8 cellular contexts compared by ENCODE assay signal in the genomic region with DNA sequence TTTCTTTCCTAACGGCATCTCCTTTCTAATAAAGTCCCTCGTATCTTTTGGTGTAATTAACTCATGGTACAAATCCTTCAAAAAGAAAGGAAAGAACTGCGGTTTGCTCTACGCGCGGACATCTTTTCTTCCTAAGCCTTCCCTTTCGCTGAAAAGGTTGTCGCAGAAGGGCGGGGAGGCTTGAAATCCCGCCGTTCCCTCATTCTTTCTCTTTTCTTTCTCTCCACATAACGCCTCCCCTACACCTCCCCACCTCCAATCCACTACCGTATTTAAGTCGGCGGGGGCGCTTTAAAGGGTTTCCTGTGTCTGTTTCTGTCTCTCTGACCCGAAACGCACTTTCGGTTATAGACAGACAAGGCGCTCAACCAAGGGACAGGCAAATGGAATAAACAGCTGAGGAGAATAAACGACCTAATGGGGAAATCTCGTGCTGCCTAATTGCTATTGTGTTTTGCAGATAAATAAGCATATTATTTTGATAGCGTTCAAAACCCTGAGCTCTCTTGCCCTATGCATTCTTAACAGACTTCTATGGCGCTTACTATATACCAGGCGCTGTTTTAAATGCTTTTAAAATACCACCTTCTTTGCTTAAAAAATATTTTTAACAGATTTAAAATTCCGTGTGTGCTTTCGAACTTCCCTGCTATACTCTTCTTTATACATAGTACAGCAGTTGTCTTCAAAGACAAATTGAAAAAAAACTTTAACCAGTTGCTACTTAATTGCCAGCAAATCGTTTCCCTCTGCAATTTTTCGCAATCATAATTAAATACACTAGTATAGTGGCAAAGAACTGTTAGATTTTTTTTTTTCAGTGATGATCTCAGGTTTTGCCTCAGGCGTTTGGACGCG. TPM values are rescaled to one million over a fixed set of nuclear protein-coding genes. Genes with fewer than 3 reads are reported as not detected.
A peak's percentile ranks its signal among the peaks of the same experiment; 100 is the strongest.
DNase-seq lines count a peak whose midpoint lies in the region; ATAC-seq and TF ChIP-seq lines count a peak whose summit lies in the region.

No MANE protein-coding gene starts in this region.

- H3K27me3 Mint-ChIP-seq in activated T-cell treated with anti-CD3 and anti-CD28 coated beads, Interleukin-2, amount 50 U/mL, for 24 hours: peaks cover 76% of the 10 kb centered on the region
- peaks cover 23 to 39% of the 10 kb centered on the region in 2 donors for H3K27me3 Mint-ChIP-seq in natural killer cell (ENCODE audit: low read depth in 2 of 2)

- no peaks in the 10 kb centered on the region for H3K9me3 Mint-ChIP-seq in activated T-cell treated with anti-CD3 and anti-CD28 coated beads, Interleukin-2, amount 50 U/mL, for 24 hours
- H3K9me3 Mint-ChIP-seq in natural killer cell: no peaks in the 10 kb centered on the region

- peak overlapping the region; percentile 42 for H3K4me3 ChIP-seq in fibroblast of mammary gland (ENCODE audit: control insufficient read depth, low read depth, low read length)

- intact Hi-C loops in natural killer cell (cut with micrococcal nuclease): no loop called here

- H3K4me3 Mint-ChIP-seq in activated T-cell treated with anti-CD3 and anti-CD28 coated beads, Interleukin-2, amount 50 U/mL, for 24 hours: peak overlapping the region; percentile 71
- peak overlapping the region; percentile 94 for H3K4me3 Mint-ChIP-seq in natural killer cell

- no peak for TF ChIP-seq CTCF in fibroblast of mammary gland (conservative IDR thresholded peaks at IDR 0.05; ENCODE audit: control insufficient read depth, insufficient read depth, low read depth, low read length)
- no peak for TF ChIP-seq CTCF in natural killer cell (IDR thresholded peaks at IDR 0.05)

- H3K4me1 Mint-ChIP-seq in activated T-cell treated with anti-CD3 and anti-CD28 coated beads, Interleukin-2, amount 50 U/mL, for 24 hours (ENCODE audit: low read depth): peaks cover 37% of the 10 kb centered on the region
- peaks cover 32 to 35% of the 10 kb centered on the region in 2 donors for H3K4me1 Mint-ChIP-seq in natural killer cell

- H3K36me3 Mint-ChIP-seq in activated T-cell treated with anti-CD3 and anti-CD28 coated beads, Interleukin-2, amount 50 U/mL, for 24 hours (ENCODE audit: low read depth): no peaks in the 10 kb centered on the region
- peaks cover 8% of the 10 kb centered on the region for H3K36me3 Mint-ChIP-seq in natural killer cell

- DNase-seq in DMS79 treated with DMSO at 0.1 percent for 48 hours (lab: John Stamatoyannopoulos, UW): peak; percentile 24
- DNase-seq in DMS79 (lab: John Stamatoyannopoulos, UW): no peak
- DNase-seq in NCI-H510A (lab: John Stamatoyannopoulos, UW): peak; percentile 73
- DNase-seq in activated T-cell treated with anti-CD3 and anti-CD28 coated beads, Interleukin-2, amount 50 U/mL, for 24 hours: peak; percentile 67
- peak; percentile 35 for DNase-seq in fibroblast of mammary gland (ENCODE audit: low read depth)
- DNase-seq in natural killer cell: peak; percentile 55
- peak; percentile 86 for DNase-seq in superior temporal gyrus (ENCODE audit: extremely low spot score)

- no peak overlapping the region for H3K27ac Mint-ChIP-seq in activated T-cell treated with anti-CD3 and anti-CD28 coated beads, Interleukin-2, amount 50 U/mL, for 24 hours
- peak overlapping the region; percentile 83 to 89 for H3K27ac Mint-ChIP-seq in natural killer cell

- ATAC-seq in HG02840 (IDR thresholded peaks at IDR 0.05; ENCODE audit: low FRiP score, unreplicated experiment): peak; percentile 48
- ATAC-seq in natural killer cell: peak; percentile 57 to 74 (median 59)

RNA-seq across cellular contexts. Expression of a gene that starts 2.5 kb away (rescaled TPM):
- under 1 TPM; 0.66 to 0.93 (median 0.73) TPM for total RNA-seq in natural killer cell

RNA-seq across cellular contexts. Expression of a gene that starts 43.8 kb away (rescaled TPM):
- 10 to 100 TPM; 37.3 to 66.6 (median 56.8) TPM for total RNA-seq in natural killer cell
